ENCODE assay signal across 9 cellular contexts in genomic region chr18:22846088-22846683, GRCh38.
A peak's percentile ranks its signal among the peaks of the same experiment; 100 is the strongest.
DNase-seq lines count a peak whose midpoint lies in the region; ATAC-seq and TF ChIP-seq lines count a peak whose summit lies in the region.
"Had no signal": no experiment of that assay in that cellular context is flagged by ENCODE, and none has a peak within 500 bp of the region (broad histone marks: within the 10 kb centered on the region; RNA-seq: fewer than 3 reads in every experiment).

No MANE protein-coding gene starts in this region.

- intact Hi-C loops in left lung (cut with DNase I) = no loop called here

- TF ChIP-seq RAD21 in Ishikawa (IDR thresholded peaks at IDR 0.05; ENCODE audit: low read depth) = peak; percentile 67

- H3K9me3 ChIP-seq in adipocyte (ENCODE audit: control insufficient read depth, low read length) (no peaks in the 10 kb centered on the region), left lung (no peaks in the 10 kb centered on the region)

- H3K4me1 ChIP-seq in adipocyte (ENCODE audit: control insufficient read depth, insufficient read depth, low read length) (peaks cover 38% of the 10 kb centered on the region), left lung (no peaks in the 10 kb centered on the region)

- no peak for DNase-seq in BJ (ENCODE audit: low read depth)
- DNase-seq in adipocyte (ENCODE audit: low read depth) = peak; percentile 52
- DNase-seq in left lung = no peak
- no peak for DNase-seq in activated CD4-positive, alpha-beta T cell treated with anti-CD3 and anti-CD28 coated beads for 1 hour
- no peak for DNase-seq in natural killer cell treated with Interleukin-12 subunit alpha and Interleukin-12 subunit beta and Interleukin-15 and Interleukin-18, amount 100 ng/mL, for 72 hours (ENCODE audit: low spot score)
- DNase-seq in activated CD4-positive, alpha-beta T cell treated with anti-CD3 and anti-CD28 coated beads, Interleukin-2, amount 50 U/mL, for 4 hours = no peak
- DNase-seq in omental fat pad (ENCODE audit: low spot score) = no peak
- DNase-seq: posterior cingulate gyrus had no signal

- TF ChIP-seq CTCF in BJ (IDR thresholded peaks at IDR 0.05; ENCODE audit: insufficient read depth, low read depth, low read length) = peak; percentile 45
- peak in 1 of 2 donors; percentile 30 for TF ChIP-seq CTCF in left lung (IDR thresholded peaks at IDR 0.05)
- TF ChIP-seq CTCF in omental fat pad (IDR thresholded peaks at IDR 0.05) = no peak

- H3K36me3 ChIP-seq in BJ (ENCODE audit: control insufficient read depth, insufficient read depth, low read length) (no peaks in the 10 kb centered on the region), adipocyte (ENCODE audit: control insufficient read depth, insufficient read depth, low read length, severe bottlenecking) (no peaks in the 10 kb centered on the region), left lung (no peaks in the 10 kb centered on the region)

- no peak overlapping the region for H3K4me3 Mint-ChIP-seq in natural killer cell treated with Interleukin-12 subunit alpha and Interleukin-12 subunit beta and Interleukin-15 and Interleukin-18, amount 100 ng/mL, for 72 hours

- peaks cover 6 to 9% of the 10 kb centered on the region in 2 donors for H3K27me3 Mint-ChIP-seq in natural killer cell treated with Interleukin-12 subunit alpha and Interleukin-12 subunit beta and Interleukin-15 and Interleukin-18, amount 100 ng/mL, for 72 hours

- H3K4me1 Mint-ChIP-seq in natural killer cell treated with Interleukin-12 subunit alpha and Interleukin-12 subunit beta and Interleukin-15 and Interleukin-18, amount 100 ng/mL, for 72 hours (ENCODE audit: low read depth in 2 of 2) = no peaks in the 10 kb centered on the region

- CTCF ChIA-PET in BJ (lab: Yijun Ruan, JAX) = interaction anchor here (0.7 to 1.4 kb wide), 6 partner anchors 15 to 137 kb away, joined by 3 to 4 read pairs (median 3); no protein-coding TSS in a partner anchor

- no peak overlapping the region for H3K27ac ChIP-seq in left lung

- no peaks in the 10 kb centered on the region for H3K36me3 Mint-ChIP-seq in natural killer cell treated with Interleukin-12 subunit alpha and Interleukin-12 subunit beta and Interleukin-15 and Interleukin-18, amount 100 ng/mL, for 72 hours

- H3K9ac ChIP-seq in adipocyte (ENCODE audit: low read length) = peak overlapping the region; percentile 52

- TF ChIP-seq EP300 in Ishikawa (IDR thresholded peaks at IDR 0.05; ENCODE audit: borderline replicate concordance) = no peak

- no peak overlapping the region for H3K27ac Mint-ChIP-seq in natural killer cell treated with Interleukin-12 subunit alpha and Interleukin-12 subunit beta and Interleukin-15 and Interleukin-18, amount 100 ng/mL, for 72 hours

- ATAC-seq in left lung (peak; percentile 45), omental fat pad (ENCODE audit: low FRiP score) (no peak)
- ATAC-seq in natural killer cell treated with Interleukin-12 subunit alpha and Interleukin-12 subunit beta and Interleukin-15 and Interleukin-18, amount 100 ng/mL, for 72 hours = no peak

- no peaks in the 10 kb centered on the region for H3K27me3 ChIP-seq in BJ (ENCODE audit: control insufficient read depth, insufficient read depth, low read length)
- H3K27me3 ChIP-seq in adipocyte (replicated peaks; ENCODE audit: control insufficient read depth, insufficient read depth, low read length) = no peaks in the 10 kb centered on the region
- no peaks in the 10 kb centered on the region for H3K27me3 ChIP-seq in left lung

- POLR2A ChIA-PET in BJ (lab: Charles Lee) = no interaction called here

- H3K9me3 Mint-ChIP-seq in natural killer cell treated with Interleukin-12 subunit alpha and Interleukin-12 subunit beta and Interleukin-15 and Interleukin-18, amount 100 ng/mL, for 72 hours = no peaks in the 10 kb centered on the region

- H3K4me3 ChIP-seq in BJ (ENCODE audit: low read depth, low read length) (no peak overlapping the region), adipocyte (ENCODE audit: low read length) (no peak overlapping the region), left lung (no peak overlapping the region)

TF ChIP-seq in Ishikawa, 13 proteins besides CTCF, POLR2A, EP300 and RAD21:
- no peak for TF ChIP-seq EGR1 (IDR thresholded peaks at IDR 0.05)
- peak; percentile 12; the same call in 1 of the 2 replicates for TF ChIP-seq TEAD4 (IDR thresholded peaks at IDR 0.05)
- no peak for TF ChIP-seq NFIC (IDR thresholded peaks at IDR 0.05)
